9 cellular contexts compared by ENCODE assay signal in genomic region chr9:89941875-89942274, GRCh38.
A peak's percentile ranks its signal among the peaks of the same experiment; 100 is the strongest.
DNase-seq lines count a peak whose midpoint lies in the region; ATAC-seq and TF ChIP-seq lines count a peak whose summit lies in the region.
"Had no signal": no experiment of that assay in that cellular context is flagged by ENCODE, and none has a peak within 500 bp of the region (broad histone marks: within the 10 kb centered on the region; RNA-seq: fewer than 3 reads in every experiment).

No MANE protein-coding gene starts in this region.

- peak; percentile 45 for DNase-seq in NCI-H187 treated with DMSO at 0.1 percent for 48 hours (lab: John Stamatoyannopoulos, UW)
- DNase-seq in NCI-H187 (lab: John Stamatoyannopoulos, UW) = no peak
- peak; percentile 34 to 68 for DNase-seq in NCI-H446 (lab: John Stamatoyannopoulos, UW)
- DNase-seq in foreskin keratinocyte = peak; percentile 59 to 81
- DNase-seq in stomach = no peak
- DNase-seq in activated CD4-positive, CD25-positive, alpha-beta regulatory T cell (lab: John Stamatoyannopoulos, UW) = no peak
- DNase-seq: SHP77 treated with DMSO at 0.1 percent for 48 hours had no signal

- H3K4me1 ChIP-seq in foreskin keratinocyte (no peaks in the 10 kb centered on the region), stomach (peaks cover 0 to 27% (median 9%) of the 10 kb centered on the region in 4 donors)

- ATAC-seq in foreskin keratinocyte = peak; percentile 84
- ATAC-seq in HG03039 (IDR thresholded peaks at IDR 0.05; ENCODE audit: unreplicated experiment) = no peak
- ATAC-seq in GM21390 (IDR thresholded peaks at IDR 0.05; ENCODE audit: unreplicated experiment) = no peak

- H3K9me3 ChIP-seq in stomach = no peaks in the 10 kb centered on the region

- no peak for TF ChIP-seq CTCF in foreskin keratinocyte (conservative IDR thresholded peaks at IDR 0.05)
- no peak for TF ChIP-seq CTCF in stomach (IDR thresholded peaks at IDR 0.05)

- no peak overlapping the region for H3K4me3 ChIP-seq in stomach

- H3K36me3 ChIP-seq in stomach = no peaks in the 10 kb centered on the region

- 58 to 74% (median 67%) methylated on average over 2 of the region's 2 CpGs for WGBS in stomach, 5 donors

- TF ChIP-seq EP300 in stomach (IDR thresholded peaks at IDR 0.05) = peak; percentile 60

- TF ChIP-seq POLR2A in stomach (IDR thresholded peaks at IDR 0.05) = no peak

- peaks cover 59% of the 10 kb centered on the region for H3K27me3 ChIP-seq in foreskin keratinocyte
- no peaks in the 10 kb centered on the region for H3K27me3 ChIP-seq in stomach

- no peak overlapping the region for H3K27ac ChIP-seq in foreskin keratinocyte
- H3K27ac ChIP-seq in stomach = peak overlapping the region in 2 of 5 donors; percentile 65 to 79

- intact Hi-C loops in stomach (cut with DNase I; ENCODE audit: low total_unique reads) = no loop called here

Comparison
In these comparisons a context has a peak if more than half of its experiments do, and no peak if none do; other contexts are left out.
1. DNase-seq: peak in NCI-H187 treated with DMSO at 0.1 percent for 48 hours (single experiment), NCI-H446 (2 of 2) and foreskin keratinocyte (2 of 2); none in NCI-H187 (0 of 2), stomach (single experiment) and activated CD4-positive, CD25-positive, alpha-beta regulatory T cell (0 of 4).